ENCODE assay signal across 13 cellular contexts in genomic region chr14:68284834-68285233, GRCh38.
DNase-seq lines count a peak whose midpoint lies in the region; ATAC-seq and TF ChIP-seq lines count a peak whose summit lies in the region.
"Had no signal": no experiment of that assay in that cellular context is flagged by ENCODE, and none has a peak within 500 bp of the region (broad histone marks: within the 10 kb centered on the region; RNA-seq: fewer than 3 reads in every experiment).

No MANE protein-coding gene starts in this region.

- peak overlapping the region; percentile 57 for H3K27ac Mint-ChIP-seq in neural crest cell (ENCODE audit: unreplicated experiment)

- ATAC-seq in esophagus mucosa: peak; percentile 18
- no peak for ATAC-seq in HG03520 (IDR thresholded peaks at IDR 0.05; ENCODE audit: unreplicated experiment)
- ATAC-seq in GM18519 (IDR thresholded peaks at IDR 0.05; ENCODE audit: low FRiP score, unreplicated experiment): no peak
- ATAC-seq: HCT116 had no signal

- no peaks in the 10 kb centered on the region for H3K27me3 ChIP-seq in BLaER1
- H3K27me3 ChIP-seq: BE2C had no signal

- H3K9me3 ChIP-seq in BLaER1 (no peaks in the 10 kb centered on the region), KOPT-K1 (ENCODE audit: insufficient read depth, low read length, poor library complexity, severe bottlenecking) (no peaks in the 10 kb centered on the region)
- H3K9me3 ChIP-seq: BE2C had no signal

- H3K27me3 Mint-ChIP-seq in neural crest cell (ENCODE audit: low read depth): no peaks in the 10 kb centered on the region

- no peaks in the 10 kb centered on the region for H3K36me3 Mint-ChIP-seq in neural crest cell (ENCODE audit: low read depth)

- no peak overlapping the region for H3K4me3 Mint-ChIP-seq in neural crest cell

- H3K27ac ChIP-seq in BLaER1 (peak overlapping the region; percentile 97), KOPT-K1 (ENCODE audit: low read depth, low read length, poor library complexity, severe bottlenecking) (peak overlapping the region; percentile 77)
- H3K27ac ChIP-seq: RWPE1 had no signal

- peaks cover 33% of the 10 kb centered on the region for H3K4me1 Mint-ChIP-seq in neural crest cell

- DNase-seq in neural crest cell (ENCODE audit: low read depth, low spot score) (no peak), MV-4-11 (lab: John Stamatoyannopoulos, UW) (no peak), NCI-H524 (lab: John Stamatoyannopoulos, UW) (no peak)
- DNase-seq: BE2C, caudate nucleus, NCI-H2029 treated with DMSO at 0.1 percent for 48 hours had no signal

- TF ChIP-seq CTCF in neural crest cell (conservative IDR thresholded peaks at IDR 0.05): no peak

- peak overlapping the region; percentile 77 for H3K4me2 ChIP-seq in BLaER1

- no peaks in the 10 kb centered on the region for H4K20me1 ChIP-seq in BLaER1

- H3K9me3 Mint-ChIP-seq in neural crest cell: no peaks in the 10 kb centered on the region

- H3K4me3 ChIP-seq in BLaER1: peak overlapping the region; percentile 49

- peak overlapping the region; percentile 86 for H3K9ac ChIP-seq in BLaER1

- H3K4me1 ChIP-seq in BLaER1: peaks cover 88% of the 10 kb centered on the region
- H3K4me1 ChIP-seq: BE2C had no signal

- no peaks in the 10 kb centered on the region for H3K36me3 ChIP-seq in BLaER1
- no peaks in the 10 kb centered on the region for H3K36me3 ChIP-seq in KOPT-K1 (ENCODE audit: insufficient read depth, low read length)
- H3K36me3 ChIP-seq: BE2C had no signal
